9 cellular contexts compared by ENCODE assay signal in the genomic region with DNA sequence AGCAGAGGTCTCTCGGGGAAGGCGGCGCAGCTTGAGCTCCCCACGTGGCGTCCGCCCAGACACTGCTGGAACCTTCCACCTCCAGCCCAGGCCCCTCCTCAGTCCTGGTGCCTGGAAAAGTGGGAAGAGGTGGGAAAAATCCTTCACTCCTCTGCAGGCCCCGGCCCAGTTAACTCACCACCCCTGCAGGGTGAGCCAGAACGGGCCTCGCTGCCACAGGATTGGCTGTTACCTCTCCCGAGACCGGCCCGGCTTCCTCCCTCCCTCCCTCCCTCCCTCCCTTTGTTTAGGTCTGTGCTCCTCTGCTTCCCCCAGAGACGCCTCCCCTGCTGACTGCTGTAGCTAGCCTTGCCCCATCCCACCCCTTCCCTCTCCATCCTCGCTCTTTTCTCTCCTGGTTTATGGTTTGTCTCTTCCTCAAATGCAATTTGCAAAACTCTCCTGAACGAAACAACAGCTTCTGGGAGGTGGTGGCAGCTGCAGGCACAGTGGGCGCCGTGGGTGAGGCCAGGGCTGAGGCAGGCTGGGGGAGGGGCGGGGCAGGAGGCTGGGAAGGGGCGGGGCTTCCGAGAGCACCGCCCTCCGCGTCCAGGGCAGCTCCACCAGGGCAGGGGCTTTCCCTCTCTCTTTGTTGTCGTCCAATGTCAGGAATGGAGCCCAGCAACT. TPM values are rescaled to one million over a fixed set of nuclear protein-coding genes. Genes with fewer than 3 reads are reported as not detected.
DNase-seq lines count a peak whose midpoint lies in the region; ATAC-seq and TF ChIP-seq lines count a peak whose summit lies in the region.
"Had no signal": no experiment of that assay in that cellular context is flagged by ENCODE, and none has a peak within 500 bp of the region (broad histone marks: within the 10 kb centered on the region; RNA-seq: fewer than 3 reads in every experiment).

No MANE protein-coding gene starts in this region.

- H3K36me3 ChIP-seq in breast epithelium (no peaks in the 10 kb centered on the region), left lung (no peaks in the 10 kb centered on the region)

- H3K27me3 ChIP-seq in breast epithelium (no peaks in the 10 kb centered on the region), left lung (no peaks in the 10 kb centered on the region)

- H3K4me3 Mint-ChIP-seq in activated CD4-positive, alpha-beta T cell treated with anti-CD3 and anti-CD28 coated beads for 36 hours, result peak overlapping the region; percentile 49

- H3K4me1 ChIP-seq in breast epithelium, result no peaks in the 10 kb centered on the region
- H3K4me1 ChIP-seq in left lung, result peaks cover 0 to 14% of the 10 kb centered on the region in 2 donors

- no peaks in the 10 kb centered on the region for H3K36me3 Mint-ChIP-seq in activated CD4-positive, alpha-beta T cell treated with anti-CD3 and anti-CD28 coated beads for 36 hours (ENCODE audit: low read depth)

- peak overlapping the region; percentile 58 to 84 for H3K27ac ChIP-seq in breast epithelium
- H3K27ac ChIP-seq in left lung, result no peak overlapping the region

- intact Hi-C loops in activated CD4-positive, alpha-beta T cell treated with anti-CD3 and anti-CD28 coated beads for 36 hours (cut with DNase I, micrococcal nuclease), result loop anchor here in 1 of 2 experiments (1.0 kb wide), 2 partner anchors 111 to 116 kb away; a partner anchor contains a TSS
- intact Hi-C loops in breast epithelium (cut with DNase I; ENCODE audit: low total_unique reads) (no loop called here), left lung (cut with DNase I) (no loop called here)

- peak; percentile 79 for DNase-seq in activated CD4-positive, alpha-beta T cell treated with anti-CD3 and anti-CD28 coated beads for 36 hours
- DNase-seq in activated CD4-positive, alpha-beta T cell treated with anti-CD3 and anti-CD28 coated beads for 1 hour, result no peak
- DNase-seq in NCI-H345 treated with DMSO at 0.1 percent for 48 hours (lab: John Stamatoyannopoulos, UW; ENCODE audit: unreplicated experiment) (peak; percentile 67), breast epithelium (ENCODE audit: low spot score in 2 of 2) (no peak), left lung (peak in 1 of 2 donors; percentile 34), superior temporal gyrus (ENCODE audit: extremely low spot score) (peak; percentile 57), cortex of kidney (lab: John Stamatoyannopoulos, UW) (no peak)

- CTCF ChIA-PET in activated CD4-positive, alpha-beta T cell treated with anti-CD3 and anti-CD28 coated beads for 36 hours (lab: Charles Lee), result interaction anchor here (0.6 to 1.7 kb wide), 2 partner anchors 110 to 287 kb away, joined by 3 to 4 read pairs; no protein-coding TSS in a partner anchor

- TF ChIP-seq POLR2A in breast epithelium (IDR thresholded peaks at IDR 0.05), result no peak

- POLR2A ChIA-PET in activated CD4-positive, alpha-beta T cell treated with anti-CD3 and anti-CD28 coated beads for 36 hours (lab: Charles Lee), result no interaction called here

- H3K27ac Mint-ChIP-seq in activated CD4-positive, alpha-beta T cell treated with anti-CD3 and anti-CD28 coated beads for 36 hours, result no peak overlapping the region

- peaks cover 2% of the 10 kb centered on the region for H3K27me3 Mint-ChIP-seq in activated CD4-positive, alpha-beta T cell treated with anti-CD3 and anti-CD28 coated beads for 36 hours

- TF ChIP-seq CTCF in breast epithelium (IDR thresholded peaks at IDR 0.05), result no peak
- no peak for TF ChIP-seq CTCF in left lung (IDR thresholded peaks at IDR 0.05)

- peaks cover 7% of the 10 kb centered on the region for H3K4me1 Mint-ChIP-seq in activated CD4-positive, alpha-beta T cell treated with anti-CD3 and anti-CD28 coated beads for 36 hours

- H3K9me3 ChIP-seq in breast epithelium (no peaks in the 10 kb centered on the region), left lung (no peaks in the 10 kb centered on the region)

- H3K9me3 Mint-ChIP-seq in activated CD4-positive, alpha-beta T cell treated with anti-CD3 and anti-CD28 coated beads for 36 hours (ENCODE audit: low read depth), result no peaks in the 10 kb centered on the region

- peak; percentile 93 for ATAC-seq in activated CD4-positive, alpha-beta T cell treated with anti-CD3 and anti-CD28 coated beads for 36 hours
- peak; percentile 56 for ATAC-seq in left lung
- ATAC-seq in GM21529 (IDR thresholded peaks at IDR 0.05; ENCODE audit: unreplicated experiment), result no peak

- H3K4me3 ChIP-seq in breast epithelium, result peak overlapping the region; percentile 4 to 41 (median 13)
- no peak overlapping the region for H3K4me3 ChIP-seq in left lung

RNA-seq across cellular contexts. Expression of a gene that starts 6.5 kb away (rescaled TPM):
- total RNA-seq in activated CD4-positive, alpha-beta T cell treated with anti-CD3 and anti-CD28 coated beads for 36 hours, result not detected
- total RNA-seq in breast epithelium, result 1 to 10 TPM in 1 of 3 donors, not detected in 2; 2.3 TPM
- total RNA-seq in left lung, result 1 to 10 TPM; 3.2 to 5.0 TPM
- total RNA-seq: T-helper 2 cell treated with Interferon-gamma antibody and Interleukin-4, amounts not matched to agents 100 ng/mL and 5 ng/mL, for 36 hours had no signal

RNA-seq across cellular contexts. Expression of a gene that starts 39.8 kb away (rescaled TPM):
- not detected for total RNA-seq in activated CD4-positive, alpha-beta T cell treated with anti-CD3 and anti-CD28 coated beads for 36 hours
- total RNA-seq in breast epithelium (1 to 10 TPM in 2 of 3 donors, under 1 TPM in 1; 0.59 to 9.1 (median 8.2) TPM), left lung (1 to 10 TPM; 2.8 to 2.9 TPM)
- total RNA-seq: T-helper 2 cell treated with Interferon-gamma antibody and Interleukin-4, amounts not matched to agents 100 ng/mL and 5 ng/mL, for 36 hours had no signal

Comparison
In these comparisons a context has a peak if more than half of its experiments do, and no peak if none do; other contexts are left out.
1. DNase-seq: peak in activated CD4-positive, alpha-beta T cell treated with anti-CD3 and anti-CD28 coated beads for 36 hours (single experiment), NCI-H345 treated with DMSO at 0.1 percent for 48 hours (single experiment) and superior temporal gyrus (single experiment); none in activated CD4-positive, alpha-beta T cell treated with anti-CD3 and anti-CD28 coated beads for 1 hour (single experiment), breast epithelium (0 of 2) and cortex of kidney (single experiment).
2. H3K27ac ChIP-seq: peak in breast epithelium (2 of 2); none in left lung (0 of 2).
3. H3K4me3 ChIP-seq: peak in breast epithelium (3 of 3); none in left lung (0 of 2).